24 cellular contexts compared by ENCODE assay signal in the genomic region with DNA sequence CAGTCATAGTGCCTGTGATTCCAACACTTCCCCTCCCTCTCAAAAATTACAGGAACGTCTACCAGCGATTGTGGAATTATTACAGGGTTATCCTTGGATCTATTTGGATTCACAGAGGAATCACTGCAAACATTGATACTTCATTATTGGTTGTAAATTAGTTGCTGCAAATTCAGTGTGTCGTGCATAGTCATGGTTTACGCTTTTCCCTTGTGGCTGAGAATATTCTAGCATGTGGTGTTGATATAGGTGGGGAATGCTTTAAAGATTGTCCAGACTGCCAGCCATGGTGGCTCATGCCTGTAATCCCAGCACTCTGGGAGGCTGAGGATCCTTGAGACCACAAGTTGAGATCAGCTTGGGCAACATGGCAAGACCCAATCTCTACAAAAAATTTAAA. TPM values are rescaled to one million over a fixed set of nuclear protein-coding genes. Genes with fewer than 3 reads are reported as not detected.
DNase-seq lines count a peak whose midpoint lies in the region; ATAC-seq, FAIRE-seq and TF ChIP-seq lines count a peak whose summit lies in the region.
"Had no signal": no experiment of that assay in that cellular context is flagged by ENCODE, and none has a peak within 500 bp of the region (broad histone marks: within the 10 kb centered on the region; RNA-seq: fewer than 3 reads in every experiment).

No MANE protein-coding gene starts in this region.

- BruUV-seq in Calu3 (replicated peaks; lab: Mats Ljungman, UMichigan) = no TSS peak

- H3K4me1 Mint-ChIP-seq in activated naive CD8-positive, alpha-beta T cell (ENCODE audit: low read depth) = peaks cover 58% of the 10 kb centered on the region
- H3K4me1 Mint-ChIP-seq in activated naive CD8-positive, alpha-beta T cell treated with anti-CD3 and anti-CD28 coated beads for 36 hours = peaks cover 36% of the 10 kb centered on the region
- peaks cover 60% of the 10 kb centered on the region for H3K4me1 Mint-ChIP-seq in CD8-positive, alpha-beta T cell (ENCODE audit: low read depth)
- H3K4me1 Mint-ChIP-seq in naive B cell (peaks cover 32 to 53% (median 46%) of the 10 kb centered on the region in 3 donors), Calu3 (ENCODE audit: low read depth, unreplicated experiment) (no peaks in the 10 kb centered on the region)
- peaks cover 39% of the 10 kb centered on the region for H3K4me1 Mint-ChIP-seq in stimulated activated memory B cell treated with anti-CD40 and anti-IgM and Interleukin-4, amounts not matched to agents 10 μg/mL and 1 μg/mL and 100 μg/mL, for 72 hours
- H3K4me1 Mint-ChIP-seq: H9 had no signal

- POLR2A ChIA-PET in CD8-positive, alpha-beta T cell (lab: Charles Lee) = no interaction called here

- H3K4me3 ChIP-seq in CD8-positive, alpha-beta T cell (ENCODE audit: low read depth, low read length) = no peak overlapping the region
- H3K4me3 ChIP-seq: BLaER1, GM23248 had no signal

- peaks cover 6% of the 10 kb centered on the region for H3K9me3 Mint-ChIP-seq in activated naive CD8-positive, alpha-beta T cell (ENCODE audit: low read depth)
- H3K9me3 Mint-ChIP-seq in activated naive CD8-positive, alpha-beta T cell treated with anti-CD3 and anti-CD28 coated beads for 36 hours = peaks cover 5% of the 10 kb centered on the region
- H3K9me3 Mint-ChIP-seq in CD8-positive, alpha-beta T cell = peaks cover 4% of the 10 kb centered on the region
- H3K9me3 Mint-ChIP-seq in naive B cell (peaks cover 0 to 2% (median 0%) of the 10 kb centered on the region in 7 donors), Calu3 (ENCODE audit: low read depth, unreplicated experiment) (no peaks in the 10 kb centered on the region)
- H3K9me3 Mint-ChIP-seq in stimulated activated memory B cell treated with anti-CD40 and anti-IgM and Interleukin-4, amounts not matched to agents 10 μg/mL and 1 μg/mL and 100 μg/mL, for 72 hours = no peaks in the 10 kb centered on the region

- no peak for TF ChIP-seq POLR2A in GM12892 (IDR thresholded peaks at IDR 0.05; ENCODE audit: low read depth, low read length)

- no peak for FAIRE-seq in GM12892 (lab: Jason Lieb, UNC)
- FAIRE-seq: A204.1, D721Med, GM12891, GM19239 had no signal

- intact Hi-C loops in CD8-positive, alpha-beta T cell (cut with DNase I, micrococcal nuclease) = loop anchor here in 1 of 2 experiments (2.0 kb wide), 1 partner anchor 14 kb away; no protein-coding TSS in a partner anchor
- intact Hi-C loops in Calu3 (cut with micrococcal nuclease; ENCODE audit: unreplicated experiment) = no loop called here

- peak overlapping the region; percentile 41 for H3K27ac Mint-ChIP-seq in activated naive CD8-positive, alpha-beta T cell
- no peak overlapping the region for H3K27ac Mint-ChIP-seq in activated naive CD8-positive, alpha-beta T cell treated with anti-CD3 and anti-CD28 coated beads for 36 hours
- H3K27ac Mint-ChIP-seq in CD8-positive, alpha-beta T cell = peak overlapping the region; percentile 6
- H3K27ac Mint-ChIP-seq in naive B cell (peak overlapping the region in 4 of 6 donors; percentile 32 to 82 (median 53)), Calu3 (ENCODE audit: unreplicated experiment) (no peak overlapping the region)
- H3K27ac Mint-ChIP-seq in stimulated activated memory B cell treated with anti-CD40 and anti-IgM and Interleukin-4, amounts not matched to agents 10 μg/mL and 1 μg/mL and 100 μg/mL, for 72 hours = peak overlapping the region; percentile 15
- H3K27ac Mint-ChIP-seq: B cell had no signal

- no peak overlapping the region for H3K4me3 Mint-ChIP-seq in activated naive CD8-positive, alpha-beta T cell
- no peak overlapping the region for H3K4me3 Mint-ChIP-seq in activated naive CD8-positive, alpha-beta T cell treated with anti-CD3 and anti-CD28 coated beads for 36 hours
- H3K4me3 Mint-ChIP-seq in CD8-positive, alpha-beta T cell = no peak overlapping the region
- H3K4me3 Mint-ChIP-seq in naive B cell (no peak overlapping the region), Calu3 (ENCODE audit: low read depth, unreplicated experiment) (no peak overlapping the region)
- H3K4me3 Mint-ChIP-seq in stimulated activated memory B cell treated with anti-CD40 and anti-IgM and Interleukin-4, amounts not matched to agents 10 μg/mL and 1 μg/mL and 100 μg/mL, for 72 hours = no peak overlapping the region
- H3K4me3 Mint-ChIP-seq: B cell, H9 had no signal

- H3K9me3 ChIP-seq in CD8-positive, alpha-beta T cell (ENCODE audit: low read length) = peaks cover 6% of the 10 kb centered on the region

- CTCF ChIA-PET in CD8-positive, alpha-beta T cell (lab: Charles Lee) = no interaction called here
- CTCF ChIA-PET in Calu3 (lab: Charles Lee) = no interaction called here

- DNase-seq in activated naive CD8-positive, alpha-beta T cell treated with anti-CD3 and anti-CD28 coated beads for 36 hours = no peak
- no peak for DNase-seq in CD8-positive, alpha-beta T cell
- DNase-seq in naive B cell = no peak
- no peak for DNase-seq in Calu3
- DNase-seq in GM12892 (ENCODE audit: insufficient read length) = no peak
- DNase-seq in DMS 273 treated with DMSO at 0.1 percent for 48 hours (lab: John Stamatoyannopoulos, UW) = no peak
- DNase-seq: Caco-2; CD4-positive, alpha-beta memory T cell; DMS53; DMS79 treated with DMSO at 0.1 percent for 48 hours; GF-D8; GM23248; H9 had no signal

- no peaks in the 10 kb centered on the region for H3K27me3 Mint-ChIP-seq in activated naive CD8-positive, alpha-beta T cell
- H3K27me3 Mint-ChIP-seq in activated naive CD8-positive, alpha-beta T cell treated with anti-CD3 and anti-CD28 coated beads for 36 hours = no peaks in the 10 kb centered on the region
- no peaks in the 10 kb centered on the region for H3K27me3 Mint-ChIP-seq in CD8-positive, alpha-beta T cell (ENCODE audit: low read depth)
- no peaks in the 10 kb centered on the region for H3K27me3 Mint-ChIP-seq in naive B cell
- no peaks in the 10 kb centered on the region for H3K27me3 Mint-ChIP-seq in stimulated activated memory B cell treated with anti-CD40 and anti-IgM and Interleukin-4, amounts not matched to agents 10 μg/mL and 1 μg/mL and 100 μg/mL, for 72 hours
- H3K27me3 Mint-ChIP-seq in Calu3 (ENCODE audit: unreplicated experiment) = no peaks in the 10 kb centered on the region
- H3K27me3 Mint-ChIP-seq: B cell; CD4-positive, alpha-beta memory T cell had no signal

- no peak overlapping the region for H3K27ac ChIP-seq in CD8-positive, alpha-beta T cell (ENCODE audit: low read depth, low read length)
- H3K27ac ChIP-seq: 22Rv1, BLaER1, C4-2B, GM23248 had no signal

- no peaks in the 10 kb centered on the region for H3K27me3 ChIP-seq in CD8-positive, alpha-beta T cell (ENCODE audit: insufficient read depth, low read length)
- H3K27me3 ChIP-seq: BLaER1 had no signal

- peaks cover 29% of the 10 kb centered on the region for H3K4me1 ChIP-seq in CD8-positive, alpha-beta T cell (ENCODE audit: insufficient read depth, low read length)
- H3K4me1 ChIP-seq: Caco-2 had no signal

- ATAC-seq in CD8-positive, alpha-beta T cell = no peak
- ATAC-seq in naive B cell (ENCODE audit: low read depth in 2 of 2) = no peak
- no peak for ATAC-seq in stimulated activated memory B cell treated with anti-CD40 and anti-IgM and Interleukin-4, amounts not matched to agents 10 μg/mL and 1 μg/mL and 100 μg/mL, for 72 hours
- ATAC-seq: HCT116 had no signal

- H3K36me3 ChIP-seq in CD8-positive, alpha-beta T cell (ENCODE audit: insufficient read depth, low read length) = peaks cover 20% of the 10 kb centered on the region

- no peak for TF ChIP-seq CTCF in CD8-positive, alpha-beta T cell (IDR thresholded peaks at IDR 0.05)
- no peak for TF ChIP-seq CTCF in Calu3 (IDR thresholded peaks at IDR 0.05; ENCODE audit: unreplicated experiment)

- H3K36me3 Mint-ChIP-seq in activated naive CD8-positive, alpha-beta T cell = peaks cover 28% of the 10 kb centered on the region
- peaks cover 54% of the 10 kb centered on the region for H3K36me3 Mint-ChIP-seq in activated naive CD8-positive, alpha-beta T cell treated with anti-CD3 and anti-CD28 coated beads for 36 hours
- peaks cover 61% of the 10 kb centered on the region for H3K36me3 Mint-ChIP-seq in CD8-positive, alpha-beta T cell
- H3K36me3 Mint-ChIP-seq in naive B cell (peaks cover 0 to 4% of the 10 kb centered on the region in 2 donors), Calu3 (ENCODE audit: insufficient read depth, unreplicated experiment) (peaks cover 30% of the 10 kb centered on the region)
- H3K36me3 Mint-ChIP-seq in stimulated activated memory B cell treated with anti-CD40 and anti-IgM and Interleukin-4, amounts not matched to agents 10 μg/mL and 1 μg/mL and 100 μg/mL, for 72 hours = peaks cover 9% of the 10 kb centered on the region

RNA-seq across cellular contexts. Expression of a gene that starts 48.7 kb away (rescaled TPM):
- total RNA-seq in activated naive CD8-positive, alpha-beta T cell treated with anti-CD3 and anti-CD28 coated beads for 36 hours = 10 to 100 TPM; 42.2 to 46.6 TPM
- total RNA-seq in CD8-positive, alpha-beta T cell = 10 to 100 TPM; 34.1 to 36.6 TPM
- 10 to 100 TPM; 24.2 to 41.4 (median 32.4) TPM for polyA plus RNA-seq in naive B cell (ENCODE audit: low read depth in 6 of 6)
- 13.0 and 16.8 TPM in 2 replicates for total RNA-seq in Calu3 (2022)
- polyA plus RNA-seq in GM12892 (2012; ENCODE audit: missing spikeins) = 48.3 TPM

Comparison
In these comparisons a context has a peak if more than half of its experiments do, and no peak if none do; other contexts are left out.
1. H3K27ac Mint-ChIP-seq: peak in activated naive CD8-positive, alpha-beta T cell (single experiment), CD8-positive, alpha-beta T cell (single experiment), naive B cell (4 of 6) and stimulated activated memory B cell treated with anti-CD40 and anti-IgM and Interleukin-4, amounts not matched to agents 10 μg/mL and 1 μg/mL and 100 μg/mL, for 72 hours (single experiment); none in activated naive CD8-positive, alpha-beta T cell treated with anti-CD3 and anti-CD28 coated beads for 36 hours (single experiment) and Calu3 (single experiment).